Comparison of ENCODE assay signal across 8 cellular contexts in the genomic region with DNA sequence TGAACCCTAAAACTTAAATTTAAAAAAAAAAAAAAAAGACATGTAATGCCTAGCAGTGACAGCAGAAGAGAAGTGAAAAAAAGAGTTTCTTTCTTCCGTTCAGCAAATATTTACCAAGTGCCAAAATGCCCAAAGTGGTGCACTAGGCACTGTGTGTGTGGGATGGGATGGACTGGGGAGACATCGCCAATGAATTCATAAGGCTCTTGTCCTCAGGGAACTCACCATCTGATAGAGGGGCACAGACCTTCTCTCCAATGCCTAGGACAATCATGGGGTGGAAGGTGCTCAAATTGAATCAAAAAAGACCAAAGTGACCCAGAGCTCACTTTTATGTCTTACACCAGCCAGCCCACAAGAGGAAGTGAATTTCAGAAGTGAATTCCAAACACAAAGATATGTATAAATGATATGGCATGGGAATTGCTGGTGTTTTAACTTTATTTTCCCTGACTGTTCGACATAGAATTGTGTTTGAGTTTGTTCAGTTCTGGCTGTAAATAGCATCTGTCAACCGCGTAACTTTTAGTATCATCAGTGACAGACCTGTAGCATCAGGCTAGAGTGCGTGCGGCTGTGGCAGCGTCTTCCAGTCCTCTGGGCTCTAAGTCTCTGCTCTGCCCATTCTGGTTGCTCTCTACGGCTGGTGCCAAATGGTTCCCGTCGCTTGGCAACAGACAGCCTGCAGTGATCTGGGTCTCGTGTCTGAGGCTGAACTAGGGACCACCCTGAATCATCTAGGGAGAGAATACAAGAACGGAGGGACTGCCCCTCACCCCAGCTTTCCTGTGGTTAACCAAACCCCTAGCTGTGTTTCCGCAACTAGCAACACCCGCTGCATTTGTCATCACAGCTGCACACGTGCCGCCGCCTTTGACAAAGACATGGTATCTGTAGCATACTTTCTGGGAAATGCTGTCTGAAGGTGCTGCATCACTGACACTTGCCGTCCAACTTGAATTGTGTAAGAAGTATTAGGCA.
DNase-seq lines count a peak whose midpoint lies in the region; ATAC-seq and TF ChIP-seq lines count a peak whose summit lies in the region.

No MANE protein-coding gene starts in this region.

- POLR2A ChIA-PET in activated B cell treated with CpG ODN at 0.5 μM for 24 hours (lab: Charles Lee) = no interaction called here

- H3K4me1 ChIP-seq in trophoblast cell (ENCODE audit: control insufficient read depth in 1 of 2, insufficient read depth in 2 of 2, low read length in 2 of 2) (peaks cover 0 to 10% of the 10 kb centered on the region in 2 experiments), upper lobe of left lung (peaks cover 21 to 38% (median 27%) of the 10 kb centered on the region in 4 donors)

- H3K9ac ChIP-seq in trophoblast cell (ENCODE audit: low read length) = no peak overlapping the region

- H3K9me3 Mint-ChIP-seq in activated B cell treated with CpG ODN at 0.5 μM for 24 hours = no peaks in the 10 kb centered on the region

- no peak overlapping the region for H2BK5ac ChIP-seq in trophoblast cell (ENCODE audit: low read depth, low read length, poor library complexity)

- no peak overlapping the region for H4K8ac ChIP-seq in trophoblast cell (ENCODE audit: low read depth, low read length)

- peak overlapping the region; percentile 16 for H3K14ac ChIP-seq in trophoblast cell (ENCODE audit: low read length)

- no peaks in the 10 kb centered on the region for H3K27me3 ChIP-seq in trophoblast cell (ENCODE audit: insufficient read depth, low read length)
- H3K27me3 ChIP-seq in upper lobe of left lung = no peaks in the 10 kb centered on the region

- no peak overlapping the region for H2BK120ac ChIP-seq in trophoblast cell (ENCODE audit: insufficient read depth, low read length, poor library complexity)

- H3K4me2 ChIP-seq in trophoblast cell (ENCODE audit: low read length) = no peak overlapping the region

- peak overlapping the region; percentile 22 for H3K4me3 Mint-ChIP-seq in activated B cell treated with CpG ODN at 0.5 μM for 24 hours

- no peak overlapping the region for H4K12ac ChIP-seq in trophoblast cell (ENCODE audit: low read depth, low read length)

- TF ChIP-seq CTCF in activated B cell treated with CpG ODN at 0.5 μM for 24 hours (IDR thresholded peaks at IDR 0.05) (no peak), upper lobe of left lung (IDR thresholded peaks at IDR 0.05) (no peak)

- TF ChIP-seq POLR2A in upper lobe of left lung (IDR thresholded peaks at IDR 0.05) = no peak

- peaks cover 6% of the 10 kb centered on the region for H3K79me1 ChIP-seq in trophoblast cell (ENCODE audit: low read length)

- intact Hi-C loops in activated B cell treated with CpG ODN at 0.5 μM for 24 hours (cut with micrococcal nuclease) = no loop called here

- H3K36me3 ChIP-seq in trophoblast cell (ENCODE audit: control insufficient read depth in 1 of 2, insufficient read depth in 2 of 2, low read length in 2 of 2) = no peaks in the 10 kb centered on the region
- H3K36me3 ChIP-seq in upper lobe of left lung = no peaks in the 10 kb centered on the region

- no peak overlapping the region for H3K27ac Mint-ChIP-seq in activated B cell treated with CpG ODN at 0.5 μM for 24 hours

- WGBS in trophoblast cell (ENCODE audit: extremely low coverage, insufficient coverage, insufficient read length) = no CpG with 5 or more reads among the region's 19 CpGs
- WGBS in upper lobe of left lung, 2 donors = 42 to 55% methylated on average over 17 to 19 of the region's 19 CpGs

- H3K4ac ChIP-seq in trophoblast cell (ENCODE audit: low read depth, low read length) = no peak overlapping the region

- H3K36me3 Mint-ChIP-seq in activated B cell treated with CpG ODN at 0.5 μM for 24 hours (ENCODE audit: low read depth) = no peaks in the 10 kb centered on the region

- H2AFZ ChIP-seq in trophoblast cell (ENCODE audit: insufficient read depth, low read length, poor library complexity) = no peak overlapping the region

- peak overlapping the region; percentile 50 for H2BK12ac ChIP-seq in trophoblast cell (ENCODE audit: low read length)

- no peak overlapping the region for H3K18ac ChIP-seq in trophoblast cell (ENCODE audit: low read length)

- CTCF ChIA-PET in activated B cell treated with CpG ODN at 0.5 μM for 24 hours (lab: Charles Lee) = no interaction called here

- H4K91ac ChIP-seq in trophoblast cell (ENCODE audit: low read depth, low read length) = no peak overlapping the region

- no peaks in the 10 kb centered on the region for H3K79me2 ChIP-seq in trophoblast cell (ENCODE audit: control insufficient read depth, insufficient read depth, low read length, poor library complexity)

- peaks cover 12% of the 10 kb centered on the region for H3K4me1 Mint-ChIP-seq in activated B cell treated with CpG ODN at 0.5 μM for 24 hours

- H3K4me3 ChIP-seq in Jurkat, Clone E6-1 (ENCODE audit: low read length) = peak overlapping the region; percentile 43
- H3K4me3 ChIP-seq in trophoblast cell (ENCODE audit: low read depth, low read length) = no peak overlapping the region
- no peak overlapping the region for H3K4me3 ChIP-seq in upper lobe of left lung

- H3K23ac ChIP-seq in trophoblast cell (ENCODE audit: low read length) = no peak overlapping the region

- H3K27ac ChIP-seq in trophoblast cell (ENCODE audit: low read depth, low read length) = no peak overlapping the region
- peak overlapping the region; percentile 41 to 70 (median 45) for H3K27ac ChIP-seq in upper lobe of left lung

- DNase-seq in CMK (ENCODE audit: low read depth) (peak; percentile 56), activated B cell treated with CpG ODN at 0.5 μM for 24 hours (no peak), trophoblast cell (peak; percentile 65 to 66), upper lobe of left lung (peak in 1 of 2 donors; percentile 73), NCI-H526 (lab: John Stamatoyannopoulos, UW) (no peak)
- DNase-seq in Jurkat, Clone E6-1 (ENCODE audit: low read depth, low spot score) = peak; percentile 100
- peak; percentile 70 for DNase-seq in central memory CD4-positive, alpha-beta T cell

- H3K27me3 Mint-ChIP-seq in activated B cell treated with CpG ODN at 0.5 μM for 24 hours = peaks cover 19% of the 10 kb centered on the region

- ATAC-seq in GM21367 (IDR thresholded peaks at IDR 0.05; ENCODE audit: unreplicated experiment) (peak; percentile 86), activated B cell treated with CpG ODN at 0.5 μM for 24 hours (ENCODE audit: low read depth) (peak; percentile 76), upper lobe of left lung (ENCODE audit: low FRiP score in 2 of 2) (peak; percentile 78 to 84)

- no peak overlapping the region for H2AK5ac ChIP-seq in trophoblast cell (ENCODE audit: low read length)

- peak in 3 of 4 donors; percentile 11 to 79 (median 60) for TF ChIP-seq EP300 in upper lobe of left lung (IDR thresholded peaks at IDR 0.05)

- H3K9me3 ChIP-seq in trophoblast cell (ENCODE audit: insufficient read depth, low read depth, low read length) (no peaks in the 10 kb centered on the region), upper lobe of left lung (no peaks in the 10 kb centered on the region)

Comparison
In these comparisons a context has a peak if more than half of its experiments do, and no peak if none do; other contexts are left out.
1. DNase-seq: peak in CMK (single experiment), Jurkat, Clone E6-1 (single experiment), central memory CD4-positive, alpha-beta T cell (single experiment) and trophoblast cell (2 of 2); none in activated B cell treated with CpG ODN at 0.5 μM for 24 hours (single experiment) and NCI-H526 (0 of 2).
2. Peak in every context shown above with its lines, with median percentiles within 50 percentile points of each other: ATAC-seq.